In genomic region chr3:130907500-130907899, GRCh38 we compare ENCODE assay signal across 27 cellular contexts. TPM values are rescaled to one million over a fixed set of nuclear protein-coding genes. Genes with fewer than 3 reads are reported as not detected.
DNase-seq lines count a peak whose midpoint lies in the region; ATAC-seq and TF ChIP-seq lines count a peak whose summit lies in the region.
"Had no signal": no experiment of that assay in that cellular context is flagged by ENCODE, and none has a peak within 500 bp of the region (broad histone marks: within the 10 kb centered on the region; RNA-seq: fewer than 3 reads in every experiment).

No MANE protein-coding gene starts in this region.

- peaks cover 41% of the 10 kb centered on the region for H3K4me1 ChIP-seq in CD4-positive, alpha-beta memory T cell (ENCODE audit: insufficient read depth, low read length)
- H3K4me1 ChIP-seq in PC-3 (ENCODE audit: insufficient read depth, low read length): peaks cover 28% of the 10 kb centered on the region
- H3K4me1 ChIP-seq in testis: no peaks in the 10 kb centered on the region
- H3K4me1 ChIP-seq: breast epithelium had no signal

- H3K4me3 ChIP-seq in CD4-positive, alpha-beta memory T cell (ENCODE audit: low read length in 2 of 2): no peak overlapping the region
- H3K4me3 ChIP-seq in PC-3 (ENCODE audit: low read length): no peak overlapping the region
- no peak overlapping the region for H3K4me3 ChIP-seq in testis
- H3K4me3 ChIP-seq: breast epithelium, esophagus squamous epithelium, heart left ventricle, left lung, SK-N-MC, skin epidermis, thoracic aorta, uterus had no signal

- intact Hi-C loops in CD4-positive, alpha-beta memory T cell (cut with micrococcal nuclease): no loop called here
- intact Hi-C loops in PC-3 (cut with micrococcal nuclease): loop anchor here (5.0 kb wide), 1 partner anchor 35 kb away; no protein-coding TSS in a partner anchor
- intact Hi-C loops in testis (cut with DNase I; ENCODE audit: low total_unique reads): no loop called here

- H3K9me3 ChIP-seq in CD4-positive, alpha-beta memory T cell (ENCODE audit: control insufficient read depth in 1 of 2, low read length in 2 of 2): no peaks in the 10 kb centered on the region
- H3K9me3 ChIP-seq in PC-3 (ENCODE audit: low read length) (no peaks in the 10 kb centered on the region), testis (no peaks in the 10 kb centered on the region)
- H3K9me3 ChIP-seq: BE2C, breast epithelium, esophagus squamous epithelium, heart left ventricle, left lung, thoracic aorta, uterus had no signal

- H3K9me2 ChIP-seq in PC-3 (replicated peaks; ENCODE audit: low read length): no peaks in the 10 kb centered on the region

- H3K4me2 ChIP-seq in PC-3 (ENCODE audit: low read length): no peak overlapping the region

- peaks cover 4% of the 10 kb centered on the region; the same call in 1 of the 2 replicates for H4K20me1 ChIP-seq in PC-3 (ENCODE audit: low read length)

- H3K79me2 ChIP-seq in PC-3 (ENCODE audit: low read length): peaks cover 72% of the 10 kb centered on the region

- H3K4me1 Mint-ChIP-seq in activated CD8-positive, alpha-beta memory T cell treated with anti-CD3 and anti-CD28 coated beads, Interleukin-2, amount 10 ng/mL, durations not matched to agents 7 days and 5 days: peaks cover 47% of the 10 kb centered on the region
- peaks cover 42 to 53% (median 45%) of the 10 kb centered on the region in 4 donors for H3K4me1 Mint-ChIP-seq in CD4-positive, alpha-beta memory T cell
- H3K4me1 Mint-ChIP-seq in activated naive CD8-positive, alpha-beta T cell treated with anti-CD3 and anti-CD28 coated beads, Interleukin-2, amount 10 ng/mL, durations not matched to agents 7 days and 5 days: peaks cover 34% of the 10 kb centered on the region

- H3K27ac ChIP-seq in CD4-positive, alpha-beta memory T cell (ENCODE audit: low read depth, low read length): no peak overlapping the region
- H3K27ac ChIP-seq in PC-3 (ENCODE audit: low read length) (peak overlapping the region; percentile 92), testis (no peak overlapping the region)
- H3K27ac ChIP-seq: breast epithelium, esophagus squamous epithelium, foreskin keratinocyte, heart left ventricle, HL-60, left lung, SK-N-MC, thoracic aorta, uterus had no signal

- peak overlapping the region; percentile 29; the same call in 1 of the 2 replicates for H3K9ac ChIP-seq in PC-3 (ENCODE audit: low read length)

- no peaks in the 10 kb centered on the region for H3K9me3 Mint-ChIP-seq in activated CD8-positive, alpha-beta memory T cell treated with anti-CD3 and anti-CD28 coated beads, Interleukin-2, amount 10 ng/mL, durations not matched to agents 7 days and 5 days (ENCODE audit: low read depth)
- H3K9me3 Mint-ChIP-seq in CD4-positive, alpha-beta memory T cell: no peaks in the 10 kb centered on the region
- H3K9me3 Mint-ChIP-seq in activated naive CD8-positive, alpha-beta T cell treated with anti-CD3 and anti-CD28 coated beads, Interleukin-2, amount 10 ng/mL, durations not matched to agents 7 days and 5 days: peaks cover 2% of the 10 kb centered on the region

- H2AFZ ChIP-seq in PC-3 (ENCODE audit: low read length): no peak overlapping the region

- no peaks in the 10 kb centered on the region for H3K27me3 Mint-ChIP-seq in activated CD8-positive, alpha-beta memory T cell treated with anti-CD3 and anti-CD28 coated beads, Interleukin-2, amount 10 ng/mL, durations not matched to agents 7 days and 5 days
- no peaks in the 10 kb centered on the region for H3K27me3 Mint-ChIP-seq in CD4-positive, alpha-beta memory T cell
- no peaks in the 10 kb centered on the region for H3K27me3 Mint-ChIP-seq in activated naive CD8-positive, alpha-beta T cell treated with anti-CD3 and anti-CD28 coated beads, Interleukin-2, amount 10 ng/mL, durations not matched to agents 7 days and 5 days
- H3K27me3 Mint-ChIP-seq: stimulated activated memory B cell treated with anti-CD40 and anti-IgM and Interleukin-4, amounts not matched to agents 10 μg/mL and 1 μg/mL and 100 μg/mL, for 72 hours had no signal

- no peak for DNase-seq in activated CD8-positive, alpha-beta memory T cell treated with anti-CD3 and anti-CD28 coated beads, Interleukin-2, amount 10 ng/mL, durations not matched to agents 7 days and 5 days
- DNase-seq in activated CD8-positive, alpha-beta memory T cell treated with anti-CD3 and anti-CD28 coated beads, Interleukin-2, amount 50 U/mL, for 48 hours: no peak
- DNase-seq in CD4-positive, alpha-beta memory T cell: no peak
- no peak for DNase-seq in PC-3
- no peak for DNase-seq in activated naive CD8-positive, alpha-beta T cell treated with anti-CD3 and anti-CD28 coated beads, Interleukin-2, amount 10 ng/mL, durations not matched to agents 7 days and 5 days
- no peak for DNase-seq in stimulated activated naive CD4-positive, alpha-beta T cell treated with Interleukin-2 at 50 U/mL for 16 hours (lab: John Stamatoyannopoulos, UW)
- DNase-seq in testis: no peak
- DNase-seq: BE2C; EL; esophagus squamous epithelium; foreskin keratinocyte; heart left ventricle; islet precursor cell; KG1; left lung; NCI-H1417 treated with DMSO at 0.1 percent for 48 hours; NCI-H2029 treated with DMSO at 0.1 percent for 48 hours; NCI-H524; NK-92 treated with Interleukin-12 subunit alpha and Interleukin-12 subunit beta, amount 100 ng/mL, for 24 hours; uterus had no signal

- peak overlapping the region; percentile 76 for H3K27ac Mint-ChIP-seq in activated CD8-positive, alpha-beta memory T cell treated with anti-CD3 and anti-CD28 coated beads, Interleukin-2, amount 10 ng/mL, durations not matched to agents 7 days and 5 days
- peak overlapping the region in 4 of 7 donors; percentile 42 to 73 (median 60) for H3K27ac Mint-ChIP-seq in CD4-positive, alpha-beta memory T cell
- H3K27ac Mint-ChIP-seq in activated naive CD8-positive, alpha-beta T cell treated with anti-CD3 and anti-CD28 coated beads, Interleukin-2, amount 10 ng/mL, durations not matched to agents 7 days and 5 days: peak overlapping the region; percentile 74
- H3K27ac Mint-ChIP-seq: stimulated activated memory B cell treated with anti-CD40 and anti-IgM and Interleukin-4, amounts not matched to agents 10 μg/mL and 1 μg/mL and 100 μg/mL, for 72 hours had no signal

- H3K36me3 ChIP-seq in CD4-positive, alpha-beta memory T cell (ENCODE audit: insufficient read depth, low read length): no peaks in the 10 kb centered on the region
- H3K36me3 ChIP-seq in PC-3 (ENCODE audit: low read depth, low read length): no peaks in the 10 kb centered on the region
- H3K36me3 ChIP-seq in testis (ENCODE audit: low read depth, missing control alignments): no peaks in the 10 kb centered on the region
- H3K36me3 ChIP-seq: BE2C, breast epithelium, esophagus squamous epithelium, heart left ventricle, left lung, thoracic aorta, uterus had no signal

- H3K4me3 Mint-ChIP-seq in activated CD8-positive, alpha-beta memory T cell treated with anti-CD3 and anti-CD28 coated beads, Interleukin-2, amount 10 ng/mL, durations not matched to agents 7 days and 5 days: no peak overlapping the region
- peak overlapping the region in 3 of 8 donors; percentile 28 to 61 (median 33) for H3K4me3 Mint-ChIP-seq in CD4-positive, alpha-beta memory T cell
- H3K4me3 Mint-ChIP-seq in activated naive CD8-positive, alpha-beta T cell treated with anti-CD3 and anti-CD28 coated beads, Interleukin-2, amount 10 ng/mL, durations not matched to agents 7 days and 5 days: peak overlapping the region; percentile 35
- H3K4me3 Mint-ChIP-seq: stimulated activated memory B cell treated with anti-CD40 and anti-IgM and Interleukin-4, amounts not matched to agents 10 μg/mL and 1 μg/mL and 100 μg/mL, for 72 hours had no signal

- POLR2A ChIA-PET in CD4-positive, alpha-beta memory T cell (lab: Charles Lee; ENCODE audit: partially characterized antibody): interaction anchor here (0.9 kb wide), 1 partner anchor 14 kb away, joined by 3 read pairs; the partner anchor contains the start of gene ATP2C1
- POLR2A ChIA-PET in PC-3 (lab: Charles Lee; ENCODE audit: unreplicated experiment): no interaction called here
- POLR2A ChIA-PET in activated naive CD8-positive, alpha-beta T cell treated with anti-CD3 and anti-CD28 coated beads, Interleukin-2, amount 10 ng/mL, durations not matched to agents 7 days and 5 days (lab: Charles Lee): interaction anchor here (0.9 to 1.0 kb wide), 2 partner anchors 13 to 14 kb away, joined by 3 to 4 read pairs; partner anchors contain the start of gene ATP2C1

- no TSS peak for BruUV-seq in PC-3 (replicated peaks; lab: Mats Ljungman, UMichigan)

- H3K27me3 ChIP-seq in CD4-positive, alpha-beta memory T cell (ENCODE audit: insufficient read depth, low read length): no peaks in the 10 kb centered on the region
- H3K27me3 ChIP-seq in PC-3 (ENCODE audit: low read length): no peaks in the 10 kb centered on the region
- no peaks in the 10 kb centered on the region for H3K27me3 ChIP-seq in testis
- H3K27me3 ChIP-seq: BE2C, breast epithelium, esophagus squamous epithelium, foreskin keratinocyte, heart left ventricle, left lung, uterus had no signal

- peak; percentile 45 for ATAC-seq in activated CD8-positive, alpha-beta memory T cell treated with anti-CD3 and anti-CD28 coated beads, Interleukin-2, amount 10 ng/mL, durations not matched to agents 7 days and 5 days
- no peak for ATAC-seq in PC-3
- no peak for ATAC-seq in activated naive CD8-positive, alpha-beta T cell treated with anti-CD3 and anti-CD28 coated beads, Interleukin-2, amount 10 ng/mL, durations not matched to agents 7 days and 5 days (ENCODE audit: low read depth)
- ATAC-seq: foreskin keratinocyte; HCT116; heart left ventricle; left lung; stimulated activated memory B cell treated with anti-CD40 and anti-IgM and Interleukin-4, amounts not matched to agents 10 μg/mL and 1 μg/mL and 100 μg/mL, for 72 hours had no signal

- TF ChIP-seq POLR2A in testis (IDR thresholded peaks at IDR 0.05): no peak

- CTCF ChIA-PET in activated CD8-positive, alpha-beta memory T cell treated with anti-CD3 and anti-CD28 coated beads, Interleukin-2, amount 10 ng/mL, durations not matched to agents 7 days and 5 days (lab: Charles Lee): interaction anchor here (0.9 kb wide), 2 partner anchors 10 to 14 kb away, joined by 3 to 4 read pairs; partner anchors contain the start of gene ATP2C1
- CTCF ChIA-PET in CD4-positive, alpha-beta memory T cell (lab: Charles Lee; ENCODE audit: partially characterized antibody): no interaction called here
- CTCF ChIA-PET in PC-3 (lab: Charles Lee): no interaction called here

- no peaks in the 10 kb centered on the region for H3F3A ChIP-seq in PC-3 (ENCODE audit: low read length, unreplicated experiment)

- peaks cover 13% of the 10 kb centered on the region for H3K36me3 Mint-ChIP-seq in activated CD8-positive, alpha-beta memory T cell treated with anti-CD3 and anti-CD28 coated beads, Interleukin-2, amount 10 ng/mL, durations not matched to agents 7 days and 5 days
- H3K36me3 Mint-ChIP-seq in CD4-positive, alpha-beta memory T cell: peaks cover 2 to 3% of the 10 kb centered on the region in 2 donors
- peaks cover 13% of the 10 kb centered on the region for H3K36me3 Mint-ChIP-seq in activated naive CD8-positive, alpha-beta T cell treated with anti-CD3 and anti-CD28 coated beads, Interleukin-2, amount 10 ng/mL, durations not matched to agents 7 days and 5 days

- TF ChIP-seq CTCF in PC-3 (conservative IDR thresholded peaks at IDR 0.05; ENCODE audit: low read depth, low read length): no peak
- no peak for TF ChIP-seq CTCF in testis (IDR thresholded peaks at IDR 0.05)

RNA-seq across cellular contexts. Expression of gene ATP2C1, which starts 13.6 kb away (rescaled TPM):
- total RNA-seq in activated CD8-positive, alpha-beta memory T cell treated with anti-CD3 and anti-CD28 coated beads, Interleukin-2, amount 10 ng/mL, durations not matched to agents 7 days and 5 days: 10 to 100 TPM; 64.0 to 65.7 TPM
- total RNA-seq in CD4-positive, alpha-beta memory T cell: 10 to 100 TPM; 56.3 to 57.3 TPM
- 10 to 100 TPM; 12.0 to 12.7 TPM for polyA plus RNA-seq in CD4-positive, alpha-beta memory T cell
- total RNA-seq in PC-3 (2014; rRNA removed) (34.0 and 49.1 TPM in 2 replicates), testis (100 to 1,000 TPM in 1 of 2 donors, 10 to 100 TPM in 1; 88.0 to 103 TPM)
- total RNA-seq in activated naive CD8-positive, alpha-beta T cell treated with anti-CD3 and anti-CD28 coated beads, Interleukin-2, amount 10 ng/mL, durations not matched to agents 7 days and 5 days: 10 to 100 TPM; 51.3 to 56.2 TPM
- polyA plus RNA-seq in testis (ENCODE audit: insufficient read depth, low read depth, low replicate concordance): 51.0 TPM
